In genomic region chr12:124136796-124137195, GRCh38 we compare ENCODE assay signal across 7 cellular contexts.
"Had no signal": no experiment of that assay in that cellular context is flagged by ENCODE, and none has a peak within 500 bp of the region (broad histone marks: within the 10 kb centered on the region; RNA-seq: fewer than 3 reads in every experiment).

No MANE protein-coding gene starts in this region.

- ATAC-seq: GM23338, HepG2 had no signal

- H3K4me3 ChIP-seq: GM23338 had no signal

- H3K36me3 Mint-ChIP-seq: IgD-negative memory B cell had no signal

- H3K27ac ChIP-seq: HL-60 had no signal

- H3K27ac Mint-ChIP-seq: GM23338, H9 had no signal

- H3K4me3 Mint-ChIP-seq: GM23338, H9, IgD-negative memory B cell had no signal

- H3K4me1 Mint-ChIP-seq: IgD-negative memory B cell had no signal

- DNase-seq: H9, HCEC 1CT, KBM-7 had no signal
